1 cellular context compared by ENCODE assay signal in genomic region chr5:82802954-82803353, GRCh38.
TF ChIP-seq lines count a peak whose summit lies in the region.

No MANE protein-coding gene starts in this region.

TF ChIP-seq in GM12878, 131 proteins besides CTCF, POLR2A, EP300 and RAD21 (continued from another document):
- TF ChIP-seq IRF3 (IDR thresholded peaks at IDR 0.05): no peak
- TF ChIP-seq CBX3 (IDR thresholded peaks at IDR 0.05; ENCODE audit: borderline replicate concordance, low read depth): no peak
- TF ChIP-seq RBBP5 (conservative IDR thresholded peaks at IDR 0.05): no peak
